9 cellular contexts compared by ENCODE assay signal in genomic region chr2:70901235-70902066, GRCh38. TPM values are rescaled to one million over a fixed set of nuclear protein-coding genes. Genes with fewer than 3 reads are reported as not detected.
DNase-seq lines count a peak whose midpoint lies in the region; ATAC-seq, FAIRE-seq and TF ChIP-seq lines count a peak whose summit lies in the region.
"Had no signal": no experiment of that assay in that cellular context is flagged by ENCODE, and none has a peak within 500 bp of the region (broad histone marks: within the 10 kb centered on the region; RNA-seq: fewer than 3 reads in every experiment).

No MANE protein-coding gene starts in this region.

- no peak for ATAC-seq in HG03095 (IDR thresholded peaks at IDR 0.05; ENCODE audit: unreplicated experiment)

- no peak overlapping the region for H4K5ac ChIP-seq in H1 (ENCODE audit: insufficient read length, low read depth, low read length)

- CTCF ChIA-PET in H1 (lab: Charles Lee; ENCODE audit: partially characterized antibody) = interaction anchor here (0.5 to 1.9 kb wide), 4 partner anchors 30 to 76 kb away, joined by 3 to 5 read pairs (median 4); no protein-coding TSS in a partner anchor

- H2AK5ac ChIP-seq in H1 (ENCODE audit: low read depth, low read length) = no peak overlapping the region

- peaks cover 16% of the 10 kb centered on the region for H3K23me2 ChIP-seq in H1 (ENCODE audit: low read depth, low read length)

- no peak for FAIRE-seq in H1 (lab: Jason Lieb, UNC)
- FAIRE-seq: TTC549 had no signal

- H4K20me1 ChIP-seq in H1 (replicated peaks in 1 of 2; ENCODE audit: control insufficient read depth in 1 of 2, insufficient read depth in 2 of 2, low read length in 2 of 2) = peaks cover 24 to 41% of the 10 kb centered on the region in 2 experiments

- peak overlapping the region; percentile 99; the same call in 1 of the 2 replicates for H2BK15ac ChIP-seq in H1 (ENCODE audit: low read length)

- POLR2A ChIA-PET in H1 (lab: Charles Lee; ENCODE audit: partially characterized antibody) = interaction anchor here (0.8 kb wide), 1 partner anchor 14 kb away, joined by 4 read pairs; no protein-coding TSS in a partner anchor

- peak overlapping the region; percentile 30; the same call in 1 of the 2 replicates for H2BK5ac ChIP-seq in H1 (ENCODE audit: low read depth, low read length)

- no peak overlapping the region for H3K27ac ChIP-seq in H1 (ENCODE audit: low read depth, low read length)
- no peak overlapping the region for H3K27ac ChIP-seq in muscle layer of colon (ENCODE audit: low read depth, low read length)

- no peak overlapping the region for H2BK120ac ChIP-seq in H1 (replicated peaks; ENCODE audit: low read depth, low read length)

- TF ChIP-seq POLR2A in H1 (IDR thresholded peaks at IDR 0.05; ENCODE audit: control extremely low read depth in 1 of 2, low read depth in 2 of 2, low read length in 2 of 2) = no peak

- H2BK20ac ChIP-seq in H1 (ENCODE audit: low read length) = peak overlapping the region; percentile 61; the same call in 1 of the 2 replicates

- TF ChIP-seq EP300 in H1 (IDR thresholded peaks at IDR 0.05; ENCODE audit: borderline replicate concordance in 1 of 2, low read depth in 2 of 2, low read length in 2 of 2) = no peak

- H3K9me3 ChIP-seq in H1 (ENCODE audit: insufficient read depth in 2 of 2, low read depth in 1 of 2, low read length in 1 of 2) (no peaks in the 10 kb centered on the region), muscle layer of colon (ENCODE audit: low read length) (no peaks in the 10 kb centered on the region)

- no peak overlapping the region for H3K14ac ChIP-seq in H1 (ENCODE audit: insufficient read length)

- no peak for TF ChIP-seq RAD21 in H1 (IDR thresholded peaks at IDR 0.05 in 1 of 2, conservative IDR thresholded peaks at IDR 0.05 in 1 of 2; ENCODE audit: low read depth in 2 of 2, low read length in 2 of 2)

- 0 out of 2 replicates have a peak overlapping the region, but pooled peaks have one; percentile 37 for H2AFZ ChIP-seq in H1 (ENCODE audit: low read length)

- H3K36me3 ChIP-seq in H1 (ENCODE audit: control insufficient read depth in 2 of 4, insufficient read depth in 4 of 4, low read length in 3 of 4) (no peaks in the 10 kb centered on the region), muscle layer of colon (ENCODE audit: insufficient read depth, low read length) (no peaks in the 10 kb centered on the region)

- H3K9ac ChIP-seq in H1 (replicated peaks in 1 of 4; ENCODE audit: extremely low read depth in 1 of 4, low read depth in 3 of 4, low read length in 3 of 4) = no peak overlapping the region
- no peak overlapping the region for H3K9ac ChIP-seq in muscle layer of colon (ENCODE audit: low read length)

- 2% methylated on average over 59 of the region's 77 CpGs; no CpG with 5 or more reads in 1 of the 2 experiments for WGBS in H1 (ENCODE audit: extremely low coverage in 1 of 2, insufficient coverage in 1 of 2, insufficient read length in 1 of 2, insufficient replicate concordance in 2 of 2, low coverage in 1 of 2, low lambda C conversion rate in 2 of 2, missing lambda C conversion rate in 1 of 2), 2 experiments

- peak overlapping the region; percentile 85; the same call in 1 of the 2 replicates for H3K18ac ChIP-seq in H1 (ENCODE audit: extremely low read depth, low read length)

- no peaks in the 10 kb centered on the region for H3K79me1 ChIP-seq in H1 (ENCODE audit: low read depth, low read length)

- no peak for TF ChIP-seq CTCF in H1 (IDR thresholded peaks at IDR 0.05; ENCODE audit: control extremely low read depth in 1 of 3, insufficient read depth in 1 of 3, low read depth in 1 of 3, low read length in 3 of 3)

- H4K91ac ChIP-seq in H1 (replicated peaks; ENCODE audit: insufficient read length, low read length) = no peak overlapping the region

- DNase-seq in DMS79 treated with DMSO at 0.1 percent for 48 hours (lab: John Stamatoyannopoulos, UW) (peak; percentile 40), DMS79 (lab: John Stamatoyannopoulos, UW) (no peak), NCI-H526 treated with DMSO at 0.1 percent for 48 hours (lab: John Stamatoyannopoulos, UW) (peak; percentile 59), H1 (ENCODE audit: low read depth in 1 of 2, low spot score in 2 of 2) (peak in 1 of 2 experiments; percentile 83), Ammon's horn (ENCODE audit: low spot score) (no peak)
- DNase-seq in activated CD4-positive, alpha-beta T cell treated with anti-CD3 and anti-CD28 coated beads, Interleukin-2, amount 50 U/mL, for 48 hours = no peak

- peak overlapping the region; percentile 24 to 60 (median 40) for H3K4me3 ChIP-seq in H1 (ENCODE audit: extremely low read depth in 1 of 4, insufficient read depth in 2 of 4, low read depth in 3 of 4, low read length in 4 of 4)
- H3K4me3 ChIP-seq in muscle layer of colon (ENCODE audit: low read depth in 1 of 2, low read length in 2 of 2) = peak overlapping the region; percentile 14 to 44

- peak overlapping the region; percentile 81 to 88 for H3K4me2 ChIP-seq in H1 (ENCODE audit: insufficient read depth in 1 of 2, low read depth in 2 of 2, low read length in 2 of 2)

- no peak overlapping the region for H3K23ac ChIP-seq in H1 (ENCODE audit: insufficient read length)

- H3K79me2 ChIP-seq in H1 (ENCODE audit: control insufficient read depth in 1 of 2, insufficient read depth in 2 of 2, low read length in 2 of 2) = no peaks in the 10 kb centered on the region

- H3K27me3 ChIP-seq in H1 (replicated peaks in 1 of 4; ENCODE audit: control insufficient read depth in 3 of 4, extremely low read depth in 1 of 4, insufficient read depth in 3 of 4, low read length in 3 of 4) (peaks cover 98 to 99% (median 99%) of the 10 kb centered on the region in 4 experiments), muscle layer of colon (ENCODE audit: control insufficient read depth in 1 of 2, insufficient read depth in 2 of 2, low read length in 2 of 2) (peaks cover 61 to 91% of the 10 kb centered on the region in 2 donors)

- H2BK12ac ChIP-seq in H1 (ENCODE audit: low read depth, low read length) = peak overlapping the region; percentile 60; the same call in 1 of the 2 replicates

- H3K4me1 ChIP-seq in H1 (replicated peaks in 1 of 4; ENCODE audit: control insufficient read depth in 3 of 4, insufficient read depth in 4 of 4, low read length in 3 of 4) (peaks cover 0 to 34% (median 25%) of the 10 kb centered on the region in 4 experiments; a peak in 6 of 7 replicates), muscle layer of colon (ENCODE audit: insufficient read depth, low read length) (peaks cover 11% of the 10 kb centered on the region)

- no peak overlapping the region for H3K56ac ChIP-seq in H1 (replicated peaks; ENCODE audit: insufficient read length, low read depth, low read length)

- peak overlapping the region; percentile 35; the same call in 1 of the 2 replicates for H4K8ac ChIP-seq in H1 (ENCODE audit: extremely low read depth, insufficient read depth, low read length)

- no peak overlapping the region for H3K4ac ChIP-seq in H1 (replicated peaks; ENCODE audit: insufficient read length, low read depth, low read length)

TF ChIP-seq in H1, 55 proteins besides CTCF, POLR2A, EP300 and RAD21 (continues in another document):
- TF ChIP-seq EZH2 (IDR thresholded peaks at IDR 0.05; ENCODE audit: low read depth, low read length, severe bottlenecking) (peak; percentile 96), BACH1 (IDR thresholded peaks at IDR 0.05; ENCODE audit: low read length) (peak; percentile 19; the same call in 1 of the 2 replicates), SP4 (IDR thresholded peaks at IDR 0.05; ENCODE audit: low read length) (no peak), TBP (IDR thresholded peaks at IDR 0.05; ENCODE audit: low read depth, low read length) (no peak), CREB1 (IDR thresholded peaks at IDR 0.05) (no peak), RNF2 (IDR thresholded peaks at IDR 0.05; ENCODE audit: borderline replicate concordance, low read depth, low read length, missing control alignments, poor library complexity, severe bottlenecking) (peak; percentile 98), HDAC2 (IDR thresholded peaks at IDR 0.05; ENCODE audit: borderline replicate concordance in 1 of 2, low read depth in 2 of 2, low read length in 2 of 2) (no peak), MAFK (IDR thresholded peaks at IDR 0.05; ENCODE audit: low read depth, low read length) (no peak), RBBP5 (IDR thresholded peaks at IDR 0.05; ENCODE audit: borderline replicate concordance, low read depth, low read length) (no peak; the same call in 1 of the 2 replicates), BCL11A (IDR thresholded peaks at IDR 0.05; ENCODE audit: low read depth in 2 of 2, low read length in 2 of 2) (no peak), E2F6 (IDR thresholded peaks at IDR 0.05) (no peak), SRF (IDR thresholded peaks at IDR 0.05; ENCODE audit: low read depth, low read length) (no peak), CTBP2 (IDR thresholded peaks at IDR 0.05; ENCODE audit: borderline replicate concordance, insufficient read depth, insufficient read length, low read length) (peak; percentile 95)

RNA-seq across cellular contexts. Expression of gene VAX2, which starts 1.1 kb away (rescaled TPM):
- total RNA-seq in H1 (2021; fragmentation: NEBNext Ultra II Directional; extraction: Animal tissue kit (Norgen Biotek cat#: 25700)) = not detected in 2 replicates
- polyA plus RNA-seq in H1 (2011; rRNA removed) = not detected in 2 replicates
- 0.04 TPM for polyA plus RNA-seq in H1 (2011; cell fraction: cytosol; rRNA removed)
- polyA plus RNA-seq in H1 (2011; cell fraction: nucleus; rRNA removed) = 0.14 TPM
- polyA plus RNA-seq in H1 (2012, experiment 1 of 2) = not detected in 4 replicates
- polyA plus RNA-seq in H1 (2012, experiment 2 of 2) = not detected
- not detected for polyA plus RNA-seq in H1 (2013, experiment 1 of 2)
- polyA plus RNA-seq in H1 (2013, experiment 2 of 2) = not detected
- polyA minus RNA-seq in H1 (2011; rRNA and poly(A)+ RNA removed) = not detected in 2 replicates
- polyA minus RNA-seq in H1 (2011; cell fraction: cytosol; rRNA and poly(A)+ RNA removed) = not detected
- polyA minus RNA-seq in H1 (2011; cell fraction: nucleus; rRNA and poly(A)+ RNA removed) = not detected

RNA-seq across cellular contexts. Expression of gene ATP6V1B1, which starts 34.2 kb away (rescaled TPM):
- total RNA-seq in H1 (2021; fragmentation: NEBNext Ultra II Directional; extraction: Animal tissue kit (Norgen Biotek cat#: 25700)) = not detected in 2 replicates
- 0.17 TPM in 1 of 2 replicates, not detected in the other for polyA plus RNA-seq in H1 (2011; rRNA removed)
- not detected for polyA plus RNA-seq in H1 (2011; cell fraction: cytosol; rRNA removed)
- 0.31 TPM for polyA plus RNA-seq in H1 (2011; cell fraction: nucleus; rRNA removed)
- polyA plus RNA-seq in H1 (2012, experiment 1 of 2) = 0.18 to 0.19 TPM in 2 of 4 replicates, not detected in the others
- not detected for polyA plus RNA-seq in H1 (2012, experiment 2 of 2)
- 0.04 TPM for polyA plus RNA-seq in H1 (2013, experiment 1 of 2)
- polyA plus RNA-seq in H1 (2013, experiment 2 of 2) = not detected
- polyA minus RNA-seq in H1 (2011; rRNA and poly(A)+ RNA removed) = not detected in 2 replicates
- polyA minus RNA-seq in H1 (2011; cell fraction: cytosol; rRNA and poly(A)+ RNA removed) = not detected
- not detected for polyA minus RNA-seq in H1 (2011; cell fraction: nucleus; rRNA and poly(A)+ RNA removed)

Comparison
In these comparisons a context has a peak if more than half of its experiments do, and no peak if none do; other contexts are left out.
1. DNase-seq: peak in DMS79 treated with DMSO at 0.1 percent for 48 hours (single experiment) and NCI-H526 treated with DMSO at 0.1 percent for 48 hours (single experiment); none in DMS79 (single experiment), Ammon's horn (single experiment) and activated CD4-positive, alpha-beta T cell treated with anti-CD3 and anti-CD28 coated beads, Interleukin-2, amount 50 U/mL, for 48 hours (0 of 2).